Comparison of ENCODE assay signal across 1 cellular context in the genomic region with DNA sequence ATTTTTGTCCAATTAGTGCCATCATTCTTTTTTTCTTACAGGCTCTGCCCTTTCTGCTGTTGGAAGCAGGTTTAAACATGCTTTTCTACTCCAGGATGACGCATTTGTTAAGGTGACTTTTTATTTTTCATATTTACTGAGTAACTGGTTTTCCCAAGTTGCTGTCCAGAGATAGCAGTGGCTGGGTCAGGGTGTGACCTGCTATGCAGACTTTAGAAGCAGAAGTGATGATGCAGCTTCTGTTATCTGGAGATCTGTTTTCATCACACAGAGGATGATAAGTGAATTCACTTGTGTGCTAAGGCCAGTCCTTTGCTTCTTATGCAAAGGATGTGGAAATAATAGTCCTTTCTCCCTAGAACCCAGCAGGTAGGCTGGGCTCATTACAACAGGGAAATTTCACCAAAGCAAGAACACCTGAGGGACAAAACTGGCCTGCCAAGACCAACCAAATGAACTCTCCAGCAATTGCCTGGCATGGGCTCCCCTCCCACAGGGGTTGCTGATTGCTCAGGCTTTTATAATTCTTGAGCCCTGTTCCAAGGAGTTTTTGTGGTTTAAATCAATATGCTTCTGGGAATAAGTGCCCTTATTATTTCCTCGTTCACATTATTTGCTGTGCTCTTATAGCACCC.
A peak's percentile ranks its signal among the peaks of the same experiment; 100 is the strongest.
TF ChIP-seq lines count a peak whose summit lies in the region.

No MANE protein-coding gene starts in this region.

TF ChIP-seq in K562, 482 proteins besides CTCF, POLR2A, EP300 and RAD21 (continued from another document and continues in another):
- TF ChIP-seq, protein P1, sequence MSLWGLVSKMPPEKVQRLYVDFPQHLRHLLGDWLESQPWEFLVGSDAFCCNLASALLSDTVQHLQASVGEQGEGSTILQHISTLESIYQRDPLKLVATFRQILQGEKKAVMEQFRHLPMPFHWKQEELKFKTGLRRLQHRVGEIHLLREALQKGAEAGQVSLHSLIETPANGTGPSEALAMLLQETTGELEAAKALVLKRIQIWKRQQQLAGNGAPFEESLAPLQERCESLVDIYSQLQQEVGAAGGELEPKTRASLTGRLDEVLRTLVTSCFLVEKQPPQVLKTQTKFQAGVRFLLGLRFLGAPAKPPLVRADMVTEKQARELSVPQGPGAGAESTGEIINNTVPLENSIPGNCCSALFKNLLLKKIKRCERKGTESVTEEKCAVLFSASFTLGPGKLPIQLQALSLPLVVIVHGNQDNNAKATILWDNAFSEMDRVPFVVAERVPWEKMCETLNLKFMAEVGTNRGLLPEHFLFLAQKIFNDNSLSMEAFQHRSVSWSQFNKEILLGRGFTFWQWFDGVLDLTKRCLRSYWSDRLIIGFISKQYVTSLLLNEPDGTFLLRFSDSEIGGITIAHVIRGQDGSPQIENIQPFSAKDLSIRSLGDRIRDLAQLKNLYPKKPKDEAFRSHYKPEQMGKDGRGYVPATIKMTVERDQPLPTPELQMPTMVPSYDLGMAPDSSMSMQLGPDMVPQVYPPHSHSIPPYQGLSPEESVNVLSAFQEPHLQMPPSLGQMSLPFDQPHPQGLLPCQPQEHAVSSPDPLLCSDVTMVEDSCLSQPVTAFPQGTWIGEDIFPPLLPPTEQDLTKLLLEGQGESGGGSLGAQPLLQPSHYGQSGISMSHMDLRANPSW (CRISPR knock-in tag; IDR thresholded peaks at IDR 0.05), result no peak
- TF ChIP-seq, protein P2, sequence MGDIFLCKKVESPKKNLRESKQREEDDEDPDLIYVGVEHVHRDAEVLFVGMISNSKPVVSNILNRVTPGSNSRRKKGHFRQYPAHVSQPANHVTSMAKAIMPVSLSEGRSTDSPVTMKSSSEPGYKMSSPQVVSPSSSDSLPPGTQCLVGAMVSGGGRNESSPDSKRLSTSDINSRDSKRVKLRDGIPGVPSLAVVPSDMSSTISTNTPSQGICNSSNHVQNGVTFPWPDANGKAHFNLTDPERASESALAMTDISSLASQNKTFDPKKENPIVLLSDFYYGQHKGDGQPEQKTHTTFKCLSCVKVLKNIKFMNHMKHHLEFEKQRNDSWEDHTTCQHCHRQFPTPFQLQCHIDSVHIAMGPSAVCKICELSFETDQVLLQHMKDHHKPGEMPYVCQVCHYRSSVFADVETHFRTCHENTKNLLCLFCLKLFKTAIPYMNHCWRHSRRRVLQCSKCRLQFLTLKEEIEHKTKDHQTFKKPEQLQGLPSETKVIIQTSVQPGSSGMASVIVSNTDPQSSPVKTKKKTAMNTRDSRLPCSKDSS (IDR thresholded peaks at IDR 0.05; ENCODE audit: low read depth, partially characterized antibody), result no peak
- TF ChIP-seq MTF1 (CRISPR knock-in tag; IDR thresholded peaks at IDR 0.05; ENCODE audit: borderline replicate concordance) (no peak), ZNF707 (CRISPR knock-in tag; conservative IDR thresholded peaks at IDR 0.05) (no peak), JUND (IDR thresholded peaks at IDR 0.05; ENCODE audit: borderline replicate concordance, low read depth, low read length) (peak; percentile 89), JUND (tag; IDR thresholded peaks at IDR 0.05; ENCODE audit: borderline replicate concordance, low read depth, low read length) (peak; percentile 88; the same call in 2 of the 3 replicates), SMARCA5 (IDR thresholded peaks at IDR 0.05) (no peak), POLR2B (IDR thresholded peaks at IDR 0.05; ENCODE audit: low read depth, partially characterized antibody) (no peak), SNRNP70 (optimal IDR thresholded peaks at IDR 0.05; ENCODE audit: low read depth, low read length) (no peak), CAMTA2 (CRISPR knock-in tag; conservative IDR thresholded peaks at IDR 0.05) (no peak), GATA2 (CRISPR knock-in tag; IDR thresholded peaks at IDR 0.05) (peak; percentile 95), ZNF316 (IDR thresholded peaks at IDR 0.05) (peak; percentile 92), FIP1L1 (IDR thresholded peaks at IDR 0.05; ENCODE audit: low read depth, low read length, poor library complexity, severe bottlenecking) (no peak), PRMT5 (CRISPR knock-in tag; IDR thresholded peaks at IDR 0.05) (no peak), ZNF766 (CRISPR knock-in tag; conservative IDR thresholded peaks at IDR 0.05) (peak; percentile 82), ESRRA (IDR thresholded peaks at IDR 0.05; ENCODE audit: borderline replicate concordance, low read depth) (peak; percentile 43; the same call in 1 of the 2 replicates), CBX5 (IDR thresholded peaks at IDR 0.05; ENCODE audit: borderline replicate concordance, low read depth) (no peak), ARHGAP35 (IDR thresholded peaks at IDR 0.05; ENCODE audit: partially characterized antibody) (no peak), NFATC3 (IDR thresholded peaks at IDR 0.05) (no peak), ZNF384 (IDR thresholded peaks at IDR 0.05; ENCODE audit: low read depth, low read length) (0 out of 2 replicates have a peak, but pooled peaks have one; percentile 29), RAD51 (IDR thresholded peaks at IDR 0.05; ENCODE audit: borderline replicate concordance, low read depth) (no peak), SMARCA4 (IDR thresholded peaks at IDR 0.05) (peak; percentile 96), ARID1B (IDR thresholded peaks at IDR 0.05) (peak; percentile 95), ZFPM2 (CRISPR knock-in tag; IDR thresholded peaks at IDR 0.05) (no peak), MED1 (CRISPR knock-in tag; IDR thresholded peaks at IDR 0.05; ENCODE audit: borderline replicate concordance) (no peak), ZNF436 (CRISPR knock-in tag; IDR thresholded peaks at IDR 0.05) (no peak), TFAM (CRISPR knock-in tag; conservative IDR thresholded peaks at IDR 0.05) (no peak), FOXA3 (CRISPR knock-in tag; conservative IDR thresholded peaks at IDR 0.05 in 1 of 2, IDR thresholded peaks at IDR 0.05 in 1 of 2) (peak; percentile 90 to 93; a peak in 3 of 4 replicates), ZNF23 (CRISPR knock-in tag; IDR thresholded peaks at IDR 0.05) (no peak)
- TF ChIP-seq, protein P3, sequence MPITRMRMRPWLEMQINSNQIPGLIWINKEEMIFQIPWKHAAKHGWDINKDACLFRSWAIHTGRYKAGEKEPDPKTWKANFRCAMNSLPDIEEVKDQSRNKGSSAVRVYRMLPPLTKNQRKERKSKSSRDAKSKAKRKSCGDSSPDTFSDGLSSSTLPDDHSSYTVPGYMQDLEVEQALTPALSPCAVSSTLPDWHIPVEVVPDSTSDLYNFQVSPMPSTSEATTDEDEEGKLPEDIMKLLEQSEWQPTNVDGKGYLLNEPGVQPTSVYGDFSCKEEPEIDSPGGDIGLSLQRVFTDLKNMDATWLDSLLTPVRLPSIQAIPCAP (CRISPR knock-in tag; IDR thresholded peaks at IDR 0.05; ENCODE audit: borderline replicate concordance), result no peak
- TF ChIP-seq, protein P4, sequence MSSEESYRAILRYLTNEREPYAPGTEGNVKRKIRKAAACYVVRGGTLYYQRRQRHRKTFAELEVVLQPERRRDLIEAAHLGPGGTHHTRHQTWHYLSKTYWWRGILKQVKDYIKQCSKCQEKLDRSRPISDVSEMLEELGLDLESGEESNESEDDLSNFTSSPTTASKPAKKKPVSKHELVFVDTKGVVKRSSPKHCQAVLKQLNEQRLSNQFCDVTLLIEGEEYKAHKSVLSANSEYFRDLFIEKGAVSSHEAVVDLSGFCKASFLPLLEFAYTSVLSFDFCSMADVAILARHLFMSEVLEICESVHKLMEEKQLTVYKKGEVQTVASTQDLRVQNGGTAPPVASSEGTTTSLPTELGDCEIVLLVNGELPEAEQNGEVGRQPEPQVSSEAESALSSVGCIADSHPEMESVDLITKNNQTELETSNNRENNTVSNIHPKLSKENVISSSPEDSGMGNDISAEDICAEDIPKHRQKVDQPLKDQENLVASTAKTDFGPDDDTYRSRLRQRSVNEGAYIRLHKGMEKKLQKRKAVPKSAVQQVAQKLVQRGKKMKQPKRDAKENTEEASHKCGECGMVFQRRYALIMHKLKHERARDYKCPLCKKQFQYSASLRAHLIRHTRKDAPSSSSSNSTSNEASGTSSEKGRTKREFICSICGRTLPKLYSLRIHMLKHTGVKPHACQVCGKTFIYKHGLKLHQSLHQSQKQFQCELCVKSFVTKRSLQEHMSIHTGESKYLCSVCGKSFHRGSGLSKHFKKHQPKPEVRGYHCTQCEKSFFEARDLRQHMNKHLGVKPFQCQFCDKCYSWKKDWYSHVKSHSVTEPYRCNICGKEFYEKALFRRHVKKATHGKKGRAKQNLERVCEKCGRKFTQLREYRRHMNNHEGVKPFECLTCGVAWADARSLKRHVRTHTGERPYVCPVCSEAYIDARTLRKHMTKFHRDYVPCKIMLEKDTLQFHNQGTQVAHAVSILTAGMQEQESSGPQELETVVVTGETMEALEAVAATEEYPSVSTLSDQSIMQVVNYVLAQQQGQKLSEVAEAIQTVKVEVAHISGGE (CRISPR knock-in tag; IDR thresholded peaks at IDR 0.05), result peak in 1 of 3 experiments; percentile 41; a peak in 2 of 6 replicates
- TF ChIP-seq, protein P5, sequence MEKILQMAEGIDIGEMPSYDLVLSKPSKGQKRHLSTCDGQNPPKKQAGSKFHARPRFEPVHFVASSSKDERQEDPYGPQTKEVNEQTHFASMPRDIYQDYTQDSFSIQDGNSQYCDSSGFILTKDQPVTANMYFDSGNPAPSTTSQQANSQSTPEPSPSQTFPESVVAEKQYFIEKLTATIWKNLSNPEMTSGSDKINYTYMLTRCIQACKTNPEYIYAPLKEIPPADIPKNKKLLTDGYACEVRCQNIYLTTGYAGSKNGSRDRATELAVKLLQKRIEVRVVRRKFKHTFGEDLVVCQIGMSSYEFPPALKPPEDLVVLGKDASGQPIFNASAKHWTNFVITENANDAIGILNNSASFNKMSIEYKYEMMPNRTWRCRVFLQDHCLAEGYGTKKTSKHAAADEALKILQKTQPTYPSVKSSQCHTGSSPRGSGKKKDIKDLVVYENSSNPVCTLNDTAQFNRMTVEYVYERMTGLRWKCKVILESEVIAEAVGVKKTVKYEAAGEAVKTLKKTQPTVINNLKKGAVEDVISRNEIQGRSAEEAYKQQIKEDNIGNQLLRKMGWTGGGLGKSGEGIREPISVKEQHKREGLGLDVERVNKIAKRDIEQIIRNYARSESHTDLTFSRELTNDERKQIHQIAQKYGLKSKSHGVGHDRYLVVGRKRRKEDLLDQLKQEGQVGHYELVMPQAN (IDR thresholded peaks at IDR 0.05; ENCODE audit: borderline replicate concordance), result no peak
- TF ChIP-seq, protein P6, sequence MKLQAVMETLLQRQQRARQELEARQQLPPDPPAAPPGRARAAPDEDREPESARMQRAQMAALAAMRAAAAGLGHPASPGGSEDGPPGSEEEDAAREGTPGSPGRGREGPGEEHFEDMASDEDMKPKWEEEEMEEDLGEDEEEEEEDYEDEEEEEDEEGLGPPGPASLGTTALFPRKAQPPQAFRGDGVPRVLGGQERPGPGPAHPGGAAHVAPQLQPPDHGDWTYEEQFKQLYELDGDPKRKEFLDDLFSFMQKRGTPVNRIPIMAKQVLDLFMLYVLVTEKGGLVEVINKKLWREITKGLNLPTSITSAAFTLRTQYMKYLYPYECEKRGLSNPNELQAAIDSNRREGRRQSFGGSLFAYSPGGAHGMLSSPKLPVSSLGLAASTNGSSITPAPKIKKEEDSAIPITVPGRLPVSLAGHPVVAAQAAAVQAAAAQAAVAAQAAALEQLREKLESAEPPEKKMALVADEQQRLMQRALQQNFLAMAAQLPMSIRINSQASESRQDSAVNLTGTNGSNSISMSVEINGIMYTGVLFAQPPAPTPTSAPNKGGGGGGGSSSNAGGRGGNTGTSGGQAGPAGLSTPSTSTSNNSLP (IDR thresholded peaks at IDR 0.05; ENCODE audit: borderline replicate concordance, low read depth, low read length), result peak; percentile 77; the same call in 1 of the 2 replicates
- TF ChIP-seq, protein P7, sequence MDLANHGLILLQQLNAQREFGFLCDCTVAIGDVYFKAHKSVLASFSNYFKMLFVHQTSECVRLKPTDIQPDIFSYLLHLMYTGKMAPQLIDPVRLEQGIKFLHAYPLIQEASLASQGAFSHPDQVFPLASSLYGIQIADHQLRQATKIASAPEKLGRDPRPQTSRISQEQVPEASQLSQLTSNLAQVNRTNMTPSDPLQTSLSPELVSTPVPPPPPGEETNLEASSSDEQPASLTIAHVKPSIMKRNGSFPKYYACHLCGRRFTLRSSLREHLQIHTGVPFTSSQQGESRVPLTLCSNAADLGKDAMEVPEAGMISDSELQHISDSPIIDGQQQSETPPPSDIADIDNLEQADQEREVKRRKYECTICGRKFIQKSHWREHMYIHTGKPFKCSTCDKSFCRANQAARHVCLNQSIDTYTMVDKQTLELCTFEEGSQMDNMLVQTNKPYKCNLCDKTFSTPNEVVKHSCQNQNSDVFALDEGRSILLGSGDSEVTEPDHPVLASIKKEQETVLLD (IDR thresholded peaks at IDR 0.05), result no peak
- TF ChIP-seq, protein P8, sequence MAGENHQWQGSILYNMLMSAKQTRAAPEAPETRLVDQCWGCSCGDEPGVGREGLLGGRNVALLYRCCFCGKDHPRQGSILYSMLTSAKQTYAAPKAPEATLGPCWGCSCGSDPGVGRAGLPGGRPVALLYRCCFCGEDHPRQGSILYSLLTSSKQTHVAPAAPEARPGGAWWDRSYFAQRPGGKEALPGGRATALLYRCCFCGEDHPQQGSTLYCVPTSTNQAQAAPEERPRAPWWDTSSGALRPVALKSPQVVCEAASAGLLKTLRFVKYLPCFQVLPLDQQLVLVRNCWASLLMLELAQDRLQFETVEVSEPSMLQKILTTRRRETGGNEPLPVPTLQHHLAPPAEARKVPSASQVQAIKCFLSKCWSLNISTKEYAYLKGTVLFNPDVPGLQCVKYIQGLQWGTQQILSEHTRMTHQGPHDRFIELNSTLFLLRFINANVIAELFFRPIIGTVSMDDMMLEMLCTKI (IDR thresholded peaks at IDR 0.05; ENCODE audit: partially characterized antibody), result no peak
- TF ChIP-seq, protein P9, sequence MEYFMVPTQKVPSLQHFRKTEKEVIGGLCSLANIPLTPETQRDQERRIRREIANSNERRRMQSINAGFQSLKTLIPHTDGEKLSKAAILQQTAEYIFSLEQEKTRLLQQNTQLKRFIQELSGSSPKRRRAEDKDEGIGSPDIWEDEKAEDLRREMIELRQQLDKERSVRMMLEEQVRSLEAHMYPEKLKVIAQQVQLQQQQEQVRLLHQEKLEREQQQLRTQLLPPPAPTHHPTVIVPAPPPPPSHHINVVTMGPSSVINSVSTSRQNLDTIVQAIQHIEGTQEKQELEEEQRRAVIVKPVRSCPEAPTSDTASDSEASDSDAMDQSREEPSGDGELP (CRISPR knock-in tag; IDR thresholded peaks at IDR 0.05; ENCODE audit: borderline replicate concordance), result no peak
- TF ChIP-seq, protein P10, sequence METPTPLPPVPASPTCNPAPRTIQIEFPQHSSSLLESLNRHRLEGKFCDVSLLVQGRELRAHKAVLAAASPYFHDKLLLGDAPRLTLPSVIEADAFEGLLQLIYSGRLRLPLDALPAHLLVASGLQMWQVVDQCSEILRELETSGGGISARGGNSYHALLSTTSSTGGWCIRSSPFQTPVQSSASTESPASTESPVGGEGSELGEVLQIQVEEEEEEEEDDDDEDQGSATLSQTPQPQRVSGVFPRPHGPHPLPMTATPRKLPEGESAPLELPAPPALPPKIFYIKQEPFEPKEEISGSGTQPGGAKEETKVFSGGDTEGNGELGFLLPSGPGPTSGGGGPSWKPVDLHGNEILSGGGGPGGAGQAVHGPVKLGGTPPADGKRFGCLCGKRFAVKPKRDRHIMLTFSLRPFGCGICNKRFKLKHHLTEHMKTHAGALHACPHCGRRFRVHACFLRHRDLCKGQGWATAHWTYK (CRISPR knock-in tag; IDR thresholded peaks at IDR 0.05), result 0 out of 2 replicates have a peak, but pooled peaks have one; percentile 45
- TF ChIP-seq, protein P11, sequence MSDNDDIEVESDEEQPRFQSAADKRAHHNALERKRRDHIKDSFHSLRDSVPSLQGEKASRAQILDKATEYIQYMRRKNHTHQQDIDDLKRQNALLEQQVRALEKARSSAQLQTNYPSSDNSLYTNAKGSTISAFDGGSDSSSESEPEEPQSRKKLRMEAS (CRISPR knock-in tag; IDR thresholded peaks at IDR 0.05), result no peak
